Comparison of ENCODE assay signal across 8 cellular contexts in genomic region chr10:22615819-22616499, GRCh38.
DNase-seq lines count a peak whose midpoint lies in the region; ATAC-seq and TF ChIP-seq lines count a peak whose summit lies in the region.

No MANE protein-coding gene starts in this region.

- H3K9me3 ChIP-seq in effector memory CD4-positive, alpha-beta T cell (ENCODE audit: control insufficient read depth, low read length): no peaks in the 10 kb centered on the region

- peaks cover 2% of the 10 kb centered on the region for H3K79me1 ChIP-seq in mesendoderm (ENCODE audit: low read length)

- no peak overlapping the region for H4K8ac ChIP-seq in mesendoderm (ENCODE audit: low read depth, low read length)

- H3K27me3 ChIP-seq in effector memory CD4-positive, alpha-beta T cell (replicated peaks; ENCODE audit: control insufficient read depth, insufficient read depth, low read length, poor library complexity, severe bottlenecking): no peaks in the 10 kb centered on the region
- no peaks in the 10 kb centered on the region for H3K27me3 ChIP-seq in mesendoderm (ENCODE audit: insufficient read depth, low read length, poor library complexity)

- H3K4me1 Mint-ChIP-seq in natural killer cell treated with Interleukin-12 subunit alpha and Interleukin-12 subunit beta and Interleukin-15 and Interleukin-18, amount 100 ng/mL, for 72 hours (ENCODE audit: low read depth in 2 of 2): peaks cover 78 to 88% of the 10 kb centered on the region in 2 donors

- no peak overlapping the region for H3K4me2 ChIP-seq in mesendoderm (ENCODE audit: low read length)

- H3K27ac ChIP-seq in effector memory CD4-positive, alpha-beta T cell (ENCODE audit: insufficient read depth, low read length, poor library complexity, severe bottlenecking): peak overlapping the region; percentile 59
- H3K27ac ChIP-seq in mesendoderm (ENCODE audit: low read depth, low read length): no peak overlapping the region

- peaks cover 82% of the 10 kb centered on the region for H3K4me1 ChIP-seq in effector memory CD4-positive, alpha-beta T cell (ENCODE audit: control insufficient read depth, insufficient read depth, low read length, poor library complexity, severe bottlenecking)
- H3K4me1 ChIP-seq in mesendoderm (ENCODE audit: control insufficient read depth, low read depth, low read length): peaks cover 16% of the 10 kb centered on the region

- H3K23ac ChIP-seq in mesendoderm (ENCODE audit: low read length): no peak overlapping the region

- ATAC-seq in GM19438 (IDR thresholded peaks at IDR 0.05; ENCODE audit: low read depth, unreplicated experiment): peak; percentile 67
- peak; percentile 44 for ATAC-seq in HG03460 (IDR thresholded peaks at IDR 0.05; ENCODE audit: unreplicated experiment)
- peak; percentile 7; the same call in 2 of the 3 replicates for ATAC-seq in SK-N-SH treated with all-trans-retinoic acid at 6 μM for 48 hours
- ATAC-seq in natural killer cell treated with Interleukin-12 subunit alpha and Interleukin-12 subunit beta and Interleukin-15 and Interleukin-18, amount 100 ng/mL, for 72 hours: peak; percentile 64 to 81

- H4K5ac ChIP-seq in mesendoderm (ENCODE audit: low read length): no peak overlapping the region

- no peak overlapping the region for H2BK120ac ChIP-seq in mesendoderm (ENCODE audit: low read depth, low read length)

- no peaks in the 10 kb centered on the region for H3K36me3 ChIP-seq in effector memory CD4-positive, alpha-beta T cell (ENCODE audit: control insufficient read depth, insufficient read depth, low read length)
- H3K36me3 ChIP-seq in mesendoderm (ENCODE audit: control insufficient read depth, insufficient read depth, low read length): no peaks in the 10 kb centered on the region

- no peak overlapping the region for H3K18ac ChIP-seq in mesendoderm (ENCODE audit: low read length)

- WGBS in mesendoderm (ENCODE audit: extremely low coverage, insufficient coverage, low lambda C conversion rate): no CpG with 5 or more reads among the region's 11 CpGs

- no peak overlapping the region for H3K56ac ChIP-seq in mesendoderm (ENCODE audit: low read length)

- H3K27ac Mint-ChIP-seq in natural killer cell treated with Interleukin-12 subunit alpha and Interleukin-12 subunit beta and Interleukin-15 and Interleukin-18, amount 100 ng/mL, for 72 hours: peak overlapping the region; percentile 87 to 96

- no peaks in the 10 kb centered on the region for H3K27me3 Mint-ChIP-seq in natural killer cell treated with Interleukin-12 subunit alpha and Interleukin-12 subunit beta and Interleukin-15 and Interleukin-18, amount 100 ng/mL, for 72 hours

- H3K4me3 ChIP-seq in effector memory CD4-positive, alpha-beta T cell (ENCODE audit: insufficient read depth, low read depth, low read length, poor library complexity, severe bottlenecking): peak overlapping the region; percentile 12
- H3K4me3 ChIP-seq in mesendoderm (ENCODE audit: low read length): no peak overlapping the region

- H2AK5ac ChIP-seq in mesendoderm (ENCODE audit: low read length): no peak overlapping the region

- H3K4ac ChIP-seq in mesendoderm (ENCODE audit: low read depth, low read length): no peak overlapping the region

- no peaks in the 10 kb centered on the region for H3K9me3 Mint-ChIP-seq in natural killer cell treated with Interleukin-12 subunit alpha and Interleukin-12 subunit beta and Interleukin-15 and Interleukin-18, amount 100 ng/mL, for 72 hours

- H3K79me2 ChIP-seq in mesendoderm (ENCODE audit: control insufficient read depth, insufficient read depth, low read length): peaks cover under 1% of the 10 kb centered on the region

- no peaks in the 10 kb centered on the region for H3K36me3 Mint-ChIP-seq in natural killer cell treated with Interleukin-12 subunit alpha and Interleukin-12 subunit beta and Interleukin-15 and Interleukin-18, amount 100 ng/mL, for 72 hours

- peak overlapping the region; percentile 83 for H3K4me3 Mint-ChIP-seq in natural killer cell treated with Interleukin-12 subunit alpha and Interleukin-12 subunit beta and Interleukin-15 and Interleukin-18, amount 100 ng/mL, for 72 hours

- H2BK15ac ChIP-seq in mesendoderm (replicated peaks; ENCODE audit: low read depth): no peak overlapping the region

- DNase-seq in DMS153 treated with DMSO at 0.1 percent for 48 hours (lab: John Stamatoyannopoulos, UW; ENCODE audit: unreplicated experiment) (peak; percentile 10), mesendoderm (no peak), NCI-H2081 (lab: John Stamatoyannopoulos, UW) (no peak)
- DNase-seq in effector memory CD4-positive, alpha-beta T cell: peak; percentile 45 to 65 (median 60)
- DNase-seq in natural killer cell treated with Interleukin-12 subunit alpha and Interleukin-12 subunit beta and Interleukin-15 and Interleukin-18, amount 100 ng/mL, for 72 hours (ENCODE audit: low spot score): no peak

- no peak overlapping the region for H2BK5ac ChIP-seq in mesendoderm (ENCODE audit: low read length)

- no peak overlapping the region for H3K9ac ChIP-seq in mesendoderm (ENCODE audit: low read length)

TF ChIP-seq in SK-N-SH treated with all-trans-retinoic acid at 6 μM for 48 hours, 23 proteins besides CTCF, POLR2A, EP300 and RAD21:
- no peak for TF ChIP-seq ZC3H10 (CRISPR knock-in tag; IDR thresholded peaks at IDR 0.05)
- TF ChIP-seq ZFP3 (CRISPR knock-in tag; IDR thresholded peaks at IDR 0.05): peak; percentile 59; the same call in 1 of the 2 replicates
- TF ChIP-seq TSHZ2 (CRISPR knock-in tag; IDR thresholded peaks at IDR 0.05): no peak
- TF ChIP-seq ZFP30 (CRISPR knock-in tag; IDR thresholded peaks at IDR 0.05): no peak
- no peak for TF ChIP-seq CREB5 (CRISPR knock-in tag; IDR thresholded peaks at IDR 0.05; ENCODE audit: low read depth)
- TF ChIP-seq ZNF70 (CRISPR knock-in tag; IDR thresholded peaks at IDR 0.05): no peak
- TF ChIP-seq TCF4 (CRISPR knock-in tag; IDR thresholded peaks at IDR 0.05; ENCODE audit: borderline replicate concordance): 0 out of 2 replicates have a peak, but pooled peaks have one; percentile 11
- TF ChIP-seq SNAI2 (CRISPR knock-in tag; IDR thresholded peaks at IDR 0.05): no peak
- TF ChIP-seq ZNF8 (CRISPR knock-in tag; IDR thresholded peaks at IDR 0.05): 0 out of 2 replicates have a peak, but pooled peaks have one; percentile 39

Comparison
In these comparisons a context has a peak if more than half of its experiments do, and no peak if none do; other contexts are left out.
1. DNase-seq: peak in DMS153 treated with DMSO at 0.1 percent for 48 hours (single experiment) and effector memory CD4-positive, alpha-beta T cell (3 of 3); none in natural killer cell treated with Interleukin-12 subunit alpha and Interleukin-12 subunit beta and Interleukin-15 and Interleukin-18, amount 100 ng/mL, for 72 hours (single experiment), mesendoderm (single experiment) and NCI-H2081 (0 of 2).
2. ATAC-seq: peak in every context shown above with its lines; median percentile 72 in natural killer cell treated with Interleukin-12 subunit alpha and Interleukin-12 subunit beta and Interleukin-15 and Interleukin-18, amount 100 ng/mL, for 72 hours; 67 in GM19438; 44 in HG03460; 7 in SK-N-SH treated with all-trans-retinoic acid at 6 μM for 48 hours.